Comparison of ENCODE assay signal across 8 cellular contexts in genomic region chr22:50641696-50642607, GRCh38. TPM values are rescaled to one million over a fixed set of nuclear protein-coding genes. Genes with fewer than 3 reads are reported as not detected.
DNase-seq lines count a peak whose midpoint lies in the region; ATAC-seq lines count a peak whose summit lies in the region.
"Had no signal": no experiment of that assay in that cellular context is flagged by ENCODE, and none has a peak within 500 bp of the region (broad histone marks: within the 10 kb centered on the region; RNA-seq: fewer than 3 reads in every experiment).

No MANE protein-coding gene starts in this region.

- DNase-seq in HuH-7 (ENCODE audit: low spot score) (peak; percentile 75), dermis microvascular lymphatic vessel endothelial cell (ENCODE audit: low read depth in 2 of 2) (peak; percentile 60 to 69), substantia nigra (lab: John Stamatoyannopoulos, UW) (peak in 21 of 49 donors; percentile 10 to 66 (median 34)), SKM-1 (lab: John Stamatoyannopoulos, UW; ENCODE audit: unreplicated experiment) (no peak)
- DNase-seq in stimulated activated naive CD4-positive, alpha-beta T cell (lab: John Stamatoyannopoulos, UW) = no peak
- DNase-seq: NCI-H2081 treated with DMSO at 0.1 percent for 48 hours had no signal

- H3K27ac ChIP-seq in layer of hippocampus (ENCODE audit: low read depth, low read length) (peak overlapping the region; percentile 30), substantia nigra (ENCODE audit: low read depth, low read length, poor library complexity, severe bottlenecking) (peak overlapping the region; percentile 11)

- ATAC-seq in GM21447 (IDR thresholded peaks at IDR 0.05; ENCODE audit: unreplicated experiment) = no peak

- peaks cover 2% of the 10 kb centered on the region for H3K27me3 ChIP-seq in layer of hippocampus (ENCODE audit: control insufficient read depth, insufficient read depth, low read length)

RNA-seq across cellular contexts. Expression of gene ARSA, which starts 14.0 kb away (rescaled TPM):
- total RNA-seq in dermis microvascular lymphatic vessel endothelial cell = 8.0 and 18.6 TPM in 2 replicates

RNA-seq across cellular contexts. Expression of gene SHANK3, which starts 30.7 kb away (rescaled TPM):
- total RNA-seq in dermis microvascular lymphatic vessel endothelial cell = 7.8 and 19.7 TPM in 2 replicates

RNA-seq across cellular contexts. Expression of gene MAPK8IP2, which starts 41.4 kb away (rescaled TPM):
- total RNA-seq in dermis microvascular lymphatic vessel endothelial cell = 0.13 and 0.25 TPM in 2 replicates

RNA-seq across cellular contexts. Expression of gene CHKB, which starts 59.3 kb away (rescaled TPM):
- 18.0 and 41.3 TPM in 2 replicates for total RNA-seq in dermis microvascular lymphatic vessel endothelial cell

Comparison
In these comparisons a context has a peak if more than half of its experiments do, and no peak if none do; other contexts are left out.
1. DNase-seq: peak in HuH-7 (single experiment) and dermis microvascular lymphatic vessel endothelial cell (2 of 2); none in SKM-1 (single experiment) and stimulated activated naive CD4-positive, alpha-beta T cell (0 of 6).